In the genomic region with DNA sequence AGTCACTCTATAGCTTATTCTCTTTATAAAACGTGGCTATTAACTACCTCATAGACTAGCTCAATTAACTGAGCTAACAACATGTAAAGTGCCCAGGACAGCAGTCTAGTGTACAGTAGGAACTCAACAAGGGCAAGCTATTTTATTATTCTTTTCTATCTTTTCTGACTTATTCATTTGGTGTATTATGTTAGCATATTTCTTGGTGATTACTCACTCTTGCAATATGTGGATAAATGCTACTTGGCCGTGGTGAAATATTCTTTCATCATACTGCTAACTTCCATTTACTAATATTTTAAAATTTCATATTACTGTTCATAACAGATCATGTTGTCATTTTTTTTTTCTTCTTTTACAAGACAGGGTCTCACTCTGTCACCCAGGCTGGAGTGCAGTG, we compare ENCODE assay signal across 26 cellular contexts. TPM values are rescaled to one million over a fixed set of nuclear protein-coding genes. Genes with fewer than 3 reads are reported as not detected.
A peak's percentile ranks its signal among the peaks of the same experiment; 100 is the strongest.
DNase-seq lines count a peak whose midpoint lies in the region; ATAC-seq lines count a peak whose summit lies in the region.
"Had no signal": no experiment of that assay in that cellular context is flagged by ENCODE, and none has a peak within 500 bp of the region (broad histone marks: within the 10 kb centered on the region; RNA-seq: fewer than 3 reads in every experiment).

No MANE protein-coding gene starts in this region.

- peaks cover 15% of the 10 kb centered on the region; the same call in 1 of the 2 replicates for H3F3A ChIP-seq in GM23248 (ENCODE audit: insufficient read depth)

- no peak overlapping the region for H3K27ac Mint-ChIP-seq in activated CD8-positive, alpha-beta T cell treated with anti-CD3 and anti-CD28 coated beads, Interleukin-2, amount 10 ng/mL, durations not matched to agents 7 days and 5 days
- H3K27ac Mint-ChIP-seq in activated CD4-positive, alpha-beta T cell treated with anti-CD3 and anti-CD28 coated beads, Interleukin-2, amount 10 ng/mL, durations not matched to agents 7 days and 5 days, result no peak overlapping the region
- H3K27ac Mint-ChIP-seq: activated CD8-positive, alpha-beta T cell treated with anti-CD3 and anti-CD28 coated beads for 36 hours; activated naive CD8-positive, alpha-beta T cell; endodermal cell; IgD-negative memory B cell; immature natural killer cell; stimulated activated naive B cell treated with anti-CD40 and anti-IgM and Interleukin-4, amounts not matched to agents 10 μg/mL and 1 μg/mL and 100 μg/mL, for 72 hours; T-helper 2 cell treated with Interferon-gamma antibody and Interleukin-4, amounts not matched to agents 5 μg/mL and 100 μg/mL, for 36 hours had no signal

- peaks cover 44% of the 10 kb centered on the region for H3K79me2 ChIP-seq in ACC112 (ENCODE audit: control insufficient read depth, insufficient read depth, low read length, unreplicated experiment)
- H3K79me2 ChIP-seq in GM23248 (ENCODE audit: insufficient read depth), result peaks cover 70% of the 10 kb centered on the region

- ATAC-seq in activated CD8-positive, alpha-beta T cell treated with anti-CD3 and anti-CD28 coated beads, Interleukin-2, amount 10 ng/mL, durations not matched to agents 7 days and 5 days, result no peak
- ATAC-seq in GM19452 (IDR thresholded peaks at IDR 0.05; ENCODE audit: unreplicated experiment), result no peak
- ATAC-seq: activated CD8-positive, alpha-beta T cell treated with anti-CD3 and anti-CD28 coated beads for 36 hours; esophagus mucosa; HCT116; pancreas; stimulated activated naive B cell treated with anti-CD40 and anti-IgM and Interleukin-4, amounts not matched to agents 10 μg/mL and 1 μg/mL and 100 μg/mL, for 72 hours had no signal

- H3K4me1 ChIP-seq in ACC112 (ENCODE audit: control insufficient read depth, insufficient read depth, low read length, unreplicated experiment) (peaks cover 27% of the 10 kb centered on the region), GM23248 (ENCODE audit: insufficient read depth) (peaks cover 21% of the 10 kb centered on the region)

- POLR2A ChIA-PET in activated CD8-positive, alpha-beta T cell treated with anti-CD3 and anti-CD28 coated beads, Interleukin-2, amount 10 ng/mL, durations not matched to agents 7 days and 5 days (lab: Charles Lee), result interaction anchor here (0.6 to 1.1 kb wide), 2 partner anchors 9 to 39 kb away, joined by 3 read pairs; no protein-coding TSS in a partner anchor
- POLR2A ChIA-PET in activated CD4-positive, alpha-beta T cell treated with anti-CD3 and anti-CD28 coated beads, Interleukin-2, amount 10 ng/mL, durations not matched to agents 7 days and 5 days (lab: Charles Lee), result no interaction called here

- H3K27me3 ChIP-seq in ACC112 (ENCODE audit: insufficient read depth, low read length) (no peaks in the 10 kb centered on the region), GM23248 (replicated peaks; ENCODE audit: insufficient read depth) (no peaks in the 10 kb centered on the region)
- H3K27me3 ChIP-seq: pancreas had no signal

- no peaks in the 10 kb centered on the region for H3K9me2 ChIP-seq in GM23248 (ENCODE audit: insufficient read depth)

- no peaks in the 10 kb centered on the region for H4K20me1 ChIP-seq in GM23248 (ENCODE audit: insufficient read depth)

- H2AFZ ChIP-seq in ACC112 (ENCODE audit: low read length, unreplicated experiment), result no peak overlapping the region
- no peak overlapping the region for H2AFZ ChIP-seq in GM23248

- H3K4me2 ChIP-seq in GM23248 (ENCODE audit: unreplicated experiment), result peak overlapping the region; percentile 37

- H3K4me1 Mint-ChIP-seq in activated CD8-positive, alpha-beta T cell treated with anti-CD3 and anti-CD28 coated beads, Interleukin-2, amount 10 ng/mL, durations not matched to agents 7 days and 5 days (ENCODE audit: low read depth), result peaks cover 24% of the 10 kb centered on the region
- peaks cover 19% of the 10 kb centered on the region for H3K4me1 Mint-ChIP-seq in activated CD4-positive, alpha-beta T cell treated with anti-CD3 and anti-CD28 coated beads, Interleukin-2, amount 10 ng/mL, durations not matched to agents 7 days and 5 days

- H3K4me3 ChIP-seq in ACC112 (ENCODE audit: low read depth, low read length) (no peak overlapping the region), GM23248 (no peak overlapping the region)
- H3K4me3 ChIP-seq: pancreas had no signal

- H3K27ac ChIP-seq in ACC112 (ENCODE audit: low read depth, low read length), result peak overlapping the region; percentile 68
- H3K27ac ChIP-seq in GM23248, result peak overlapping the region; percentile 65
- H3K27ac ChIP-seq: 22Rv1, pancreas had no signal

- in situ Hi-C loops in GM23248 (cut with MboI), result no loop called here

- WGBS in GM23248 (ENCODE audit: low coverage in 1 of 2, low lambda C conversion rate in 2 of 2, missing lambda C conversion rate in 2 of 2), 2 experiments, result 30 to 34% methylated on average over 2 of the region's 2 CpGs

- H3K4me3 Mint-ChIP-seq in activated CD8-positive, alpha-beta T cell treated with anti-CD3 and anti-CD28 coated beads, Interleukin-2, amount 10 ng/mL, durations not matched to agents 7 days and 5 days, result no peak overlapping the region
- H3K4me3 Mint-ChIP-seq in activated CD4-positive, alpha-beta T cell treated with anti-CD3 and anti-CD28 coated beads, Interleukin-2, amount 10 ng/mL, durations not matched to agents 7 days and 5 days, result no peak overlapping the region
- H3K4me3 Mint-ChIP-seq: activated CD8-positive, alpha-beta T cell treated with anti-CD3 and anti-CD28 coated beads for 36 hours; activated naive CD8-positive, alpha-beta T cell; CD4-positive, alpha-beta memory T cell; endodermal cell; IgD-negative memory B cell; immature natural killer cell; stimulated activated naive B cell treated with anti-CD40 and anti-IgM and Interleukin-4, amounts not matched to agents 10 μg/mL and 1 μg/mL and 100 μg/mL, for 72 hours; T-helper 2 cell treated with Interferon-gamma antibody and Interleukin-4, amounts not matched to agents 5 μg/mL and 100 μg/mL, for 36 hours had no signal

- peaks cover 31% of the 10 kb centered on the region for H3K36me3 Mint-ChIP-seq in activated CD8-positive, alpha-beta T cell treated with anti-CD3 and anti-CD28 coated beads, Interleukin-2, amount 10 ng/mL, durations not matched to agents 7 days and 5 days (ENCODE audit: low read depth)
- H3K36me3 Mint-ChIP-seq in activated CD4-positive, alpha-beta T cell treated with anti-CD3 and anti-CD28 coated beads, Interleukin-2, amount 10 ng/mL, durations not matched to agents 7 days and 5 days (ENCODE audit: low read depth), result peaks cover 33% of the 10 kb centered on the region

- no peaks in the 10 kb centered on the region for H3K9me3 Mint-ChIP-seq in activated CD8-positive, alpha-beta T cell treated with anti-CD3 and anti-CD28 coated beads, Interleukin-2, amount 10 ng/mL, durations not matched to agents 7 days and 5 days (ENCODE audit: insufficient read depth)
- H3K9me3 Mint-ChIP-seq in activated CD4-positive, alpha-beta T cell treated with anti-CD3 and anti-CD28 coated beads, Interleukin-2, amount 10 ng/mL, durations not matched to agents 7 days and 5 days, result no peaks in the 10 kb centered on the region
- H3K9me3 Mint-ChIP-seq: activated CD8-positive, alpha-beta T cell treated with anti-CD3 and anti-CD28 coated beads for 36 hours; CD4-positive, alpha-beta memory T cell; endodermal cell; IgD-negative memory B cell; immature natural killer cell; stimulated activated naive B cell treated with anti-CD40 and anti-IgM and Interleukin-4, amounts not matched to agents 10 μg/mL and 1 μg/mL and 100 μg/mL, for 72 hours; T-helper 2 cell treated with Interferon-gamma antibody and Interleukin-4, amounts not matched to agents 5 μg/mL and 100 μg/mL, for 36 hours had no signal

- no peaks in the 10 kb centered on the region for H3K27me3 Mint-ChIP-seq in activated CD8-positive, alpha-beta T cell treated with anti-CD3 and anti-CD28 coated beads, Interleukin-2, amount 10 ng/mL, durations not matched to agents 7 days and 5 days (ENCODE audit: low read depth)
- H3K27me3 Mint-ChIP-seq in activated CD4-positive, alpha-beta T cell treated with anti-CD3 and anti-CD28 coated beads, Interleukin-2, amount 10 ng/mL, durations not matched to agents 7 days and 5 days, result no peaks in the 10 kb centered on the region
- H3K27me3 Mint-ChIP-seq: activated CD8-positive, alpha-beta T cell treated with anti-CD3 and anti-CD28 coated beads for 36 hours; activated naive CD8-positive, alpha-beta T cell; CD4-positive, alpha-beta memory T cell; IgD-negative memory B cell; stimulated activated naive B cell treated with anti-CD40 and anti-IgM and Interleukin-4, amounts not matched to agents 10 μg/mL and 1 μg/mL and 100 μg/mL, for 72 hours had no signal

- no peak overlapping the region for H3K9ac ChIP-seq in GM23248

- peaks cover 18% of the 10 kb centered on the region for H3K36me3 ChIP-seq in ACC112 (ENCODE audit: insufficient read depth, low read length)
- H3K36me3 ChIP-seq in GM23248 (ENCODE audit: low read depth), result peaks cover 25% of the 10 kb centered on the region

- DNase-seq in GM23248, result peak; percentile 71
- DNase-seq in dedifferentiated amniotic fluid mesenchymal stem cell (ENCODE audit: extremely low spot score), result peak; percentile 75
- DNase-seq in hepatic stellate cell (ENCODE audit: low spot score), result peak; percentile 59
- DNase-seq in activated CD8-positive, alpha-beta T cell treated with anti-CD3 and anti-CD28 coated beads, Interleukin-2, amount 10 ng/mL, durations not matched to agents 7 days and 5 days, result no peak
- no peak for DNase-seq in SW480 (ENCODE audit: low spot score)
- no peak for DNase-seq in activated CD4-positive, alpha-beta T cell treated with anti-CD3 and anti-CD28 coated beads, Interleukin-2, amount 10 ng/mL, durations not matched to agents 7 days and 5 days
- DNase-seq: activated CD4-positive, CD25-positive, alpha-beta regulatory T cell treated with anti-CD3 and anti-CD28 coated beads, Interleukin-2, amount 50 U/mL, for 72 hours; activated CD8-positive, alpha-beta T cell treated with anti-CD3 and anti-CD28 coated beads for 36 hours; CD4-positive, alpha-beta memory T cell; dermis blood vessel endothelial cell; endodermal cell; immature natural killer cell; mammary epithelial cell; pancreas; retina; SIG-M5; small intestine; stimulated activated naive B cell treated with anti-CD40 and anti-IgM and Interleukin-4, amounts not matched to agents 10 μg/mL and 1 μg/mL and 100 μg/mL, for 72 hours had no signal

- CTCF ChIA-PET in activated CD8-positive, alpha-beta T cell treated with anti-CD3 and anti-CD28 coated beads, Interleukin-2, amount 10 ng/mL, durations not matched to agents 7 days and 5 days (lab: Charles Lee), result interaction anchor here (1.0 kb wide), 1 partner anchor 9 kb away, joined by 3 read pairs; no protein-coding TSS in a partner anchor
- CTCF ChIA-PET in activated CD4-positive, alpha-beta T cell treated with anti-CD3 and anti-CD28 coated beads, Interleukin-2, amount 10 ng/mL, durations not matched to agents 7 days and 5 days (lab: Charles Lee), result interaction anchor here (1.6 to 2.1 kb wide), 2 partner anchors 14 to 40 kb away, joined by 3 to 7 read pairs; no protein-coding TSS in a partner anchor

- no peaks in the 10 kb centered on the region for H3K9me3 ChIP-seq in GM23248 (ENCODE audit: low read depth)
- H3K9me3 ChIP-seq: pancreas had no signal

RNA-seq across cellular contexts. Expression of gene SLC25A51, which starts 4.9 kb away (rescaled TPM):
- 56.6 and 58.2 TPM in 2 replicates for total RNA-seq in GM23248 (2014; rRNA removed; shearing (Covaris generic))
- 16.0 and 17.7 TPM in 2 replicates for polyA plus RNA-seq in GM23248 (2016; fragmentation: Nextera tagmentation; extraction: Ambion mirVana)
- 10 to 100 TPM; 31.7 to 33.6 TPM for total RNA-seq in activated CD8-positive, alpha-beta T cell treated with anti-CD3 and anti-CD28 coated beads, Interleukin-2, amount 10 ng/mL, durations not matched to agents 7 days and 5 days
- total RNA-seq in activated CD4-positive, alpha-beta T cell treated with anti-CD3 and anti-CD28 coated beads, Interleukin-2, amount 10 ng/mL, durations not matched to agents 7 days and 5 days, result 10 to 100 TPM; 30.5 to 36.8 TPM

Comparison
In these comparisons a context has a peak if more than half of its experiments do, and no peak if none do; other contexts are left out.
1. DNase-seq: peak in GM23248 (single experiment), dedifferentiated amniotic fluid mesenchymal stem cell (single experiment) and hepatic stellate cell (single experiment); none in activated CD8-positive, alpha-beta T cell treated with anti-CD3 and anti-CD28 coated beads, Interleukin-2, amount 10 ng/mL, durations not matched to agents 7 days and 5 days (single experiment), SW480 (single experiment) and activated CD4-positive, alpha-beta T cell treated with anti-CD3 and anti-CD28 coated beads, Interleukin-2, amount 10 ng/mL, durations not matched to agents 7 days and 5 days (single experiment).